23 cellular contexts compared by ENCODE assay signal in the genomic region with DNA sequence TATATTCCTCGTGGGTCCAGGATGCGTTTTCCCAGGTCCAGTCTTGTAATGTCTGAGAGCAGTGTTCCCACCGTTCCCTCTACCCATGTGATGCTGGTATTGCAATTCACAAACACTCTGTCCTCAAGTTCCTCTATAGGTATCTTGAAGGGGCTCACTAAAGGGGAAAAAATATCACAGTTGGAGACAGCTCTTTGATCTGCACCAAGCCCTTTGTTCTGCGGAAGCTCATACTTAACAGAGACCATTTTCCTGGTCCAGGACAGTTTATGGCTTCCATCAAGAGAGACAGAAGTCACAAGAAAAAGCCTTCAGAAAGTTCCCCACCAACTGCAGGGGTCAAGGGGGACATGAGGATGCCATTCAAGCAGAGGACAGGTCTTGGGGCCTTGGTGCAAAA. TPM values are rescaled to one million over a fixed set of nuclear protein-coding genes. Genes with fewer than 3 reads are reported as not detected.
A peak's percentile ranks its signal among the peaks of the same experiment; 100 is the strongest.
DNase-seq lines count a peak whose midpoint lies in the region; ATAC-seq and TF ChIP-seq lines count a peak whose summit lies in the region.
"Had no signal": no experiment of that assay in that cellular context is flagged by ENCODE, and none has a peak within 500 bp of the region (broad histone marks: within the 10 kb centered on the region; RNA-seq: fewer than 3 reads in every experiment).

No MANE protein-coding gene starts in this region.

- 68 to 83% (median 79%) methylated on average over 4 of the region's 4 CpGs for WGBS in spleen, 5 donors
- WGBS in body of pancreas, 2 donors: 70 to 77% methylated on average over 4 of the region's 4 CpGs

- H3K36me3 Mint-ChIP-seq in activated naive CD4-positive, alpha-beta T cell treated with anti-CD3 and anti-CD28 coated beads for 36 hours (ENCODE audit: low read depth): peaks cover 54% of the 10 kb centered on the region
- H3K36me3 Mint-ChIP-seq in T-helper 2 cell treated with Interferon-gamma antibody and Interleukin-4, amounts not matched to agents 5 μg/mL and 100 μg/mL, for 36 hours (ENCODE audit: low read depth): peaks cover 56% of the 10 kb centered on the region
- H3K36me3 Mint-ChIP-seq in central memory CD8-positive, alpha-beta T cell (ENCODE audit: insufficient read depth): peaks cover 50% of the 10 kb centered on the region

- H3K9me3 ChIP-seq in spleen: no peaks in the 10 kb centered on the region
- H3K9me3 ChIP-seq in body of pancreas: no peaks in the 10 kb centered on the region
- H3K9me3 ChIP-seq: sigmoid colon, SJCRH30 had no signal

- peak overlapping the region; percentile 81 for H3K4me3 Mint-ChIP-seq in activated naive CD4-positive, alpha-beta T cell treated with anti-CD3 and anti-CD28 coated beads for 36 hours
- H3K4me3 Mint-ChIP-seq in T-helper 2 cell treated with Interferon-gamma antibody and Interleukin-4, amounts not matched to agents 5 μg/mL and 100 μg/mL, for 36 hours: peak overlapping the region; percentile 93
- H3K4me3 Mint-ChIP-seq in central memory CD8-positive, alpha-beta T cell: peak overlapping the region; percentile 89
- H3K4me3 Mint-ChIP-seq: H9 had no signal

- no peaks in the 10 kb centered on the region for H3K36me3 ChIP-seq in spleen
- H3K36me3 ChIP-seq in body of pancreas (replicated peaks in 1 of 2; ENCODE audit: insufficient read depth in 1 of 2, low read depth in 2 of 2): no peaks in the 10 kb centered on the region
- H3K36me3 ChIP-seq: sigmoid colon, SJCRH30 had no signal

- H3K27me3 ChIP-seq in spleen (replicated peaks in 1 of 7) (peaks cover 0 to 14% (median 0%) of the 10 kb centered on the region in 7 donors), body of pancreas (no peaks in the 10 kb centered on the region)
- H3K27me3 ChIP-seq: SJCRH30 had no signal

- H3K4me1 ChIP-seq in spleen (peaks cover 0 to 27% (median 9%) of the 10 kb centered on the region in 6 donors), body of pancreas (no peaks in the 10 kb centered on the region)
- H3K4me1 ChIP-seq: sigmoid colon, SJCRH30 had no signal

- peaks cover 36% of the 10 kb centered on the region for H3K4me1 Mint-ChIP-seq in activated naive CD4-positive, alpha-beta T cell treated with anti-CD3 and anti-CD28 coated beads for 36 hours (ENCODE audit: low read depth)
- peaks cover 56% of the 10 kb centered on the region for H3K4me1 Mint-ChIP-seq in T-helper 2 cell treated with Interferon-gamma antibody and Interleukin-4, amounts not matched to agents 5 μg/mL and 100 μg/mL, for 36 hours (ENCODE audit: low read depth)
- peaks cover 77% of the 10 kb centered on the region for H3K4me1 Mint-ChIP-seq in central memory CD8-positive, alpha-beta T cell

- H3K27ac ChIP-seq in spleen (peak overlapping the region in 5 of 8 donors; percentile 15 to 89 (median 78)), body of pancreas (no peak overlapping the region)
- H3K27ac ChIP-seq: sigmoid colon, SJCRH30 had no signal

- TF ChIP-seq POLR2A in spleen (IDR thresholded peaks at IDR 0.05) (no peak), body of pancreas (IDR thresholded peaks at IDR 0.05) (no peak)

- peak overlapping the region; percentile 100 for H3K27ac Mint-ChIP-seq in activated naive CD4-positive, alpha-beta T cell treated with anti-CD3 and anti-CD28 coated beads for 36 hours
- peak overlapping the region; percentile 100 for H3K27ac Mint-ChIP-seq in T-helper 2 cell treated with Interferon-gamma antibody and Interleukin-4, amounts not matched to agents 5 μg/mL and 100 μg/mL, for 36 hours
- H3K27ac Mint-ChIP-seq in central memory CD8-positive, alpha-beta T cell (ENCODE audit: low read depth): peak overlapping the region; percentile 97
- H3K27ac Mint-ChIP-seq: H9, progenitor cell of endocrine pancreas had no signal

- intact Hi-C loops in activated naive CD4-positive, alpha-beta T cell treated with anti-CD3 and anti-CD28 coated beads for 36 hours (cut with micrococcal nuclease): no loop called here
- intact Hi-C loops in spleen (cut with DNase I; ENCODE audit: low total_unique reads) (no loop called here), body of pancreas (cut with DNase I) (no loop called here)

- no peak for TF ChIP-seq CTCF in spleen (IDR thresholded peaks at IDR 0.05 in 8 of 11, conservative IDR thresholded peaks at IDR 0.05 in 3 of 11)
- TF ChIP-seq CTCF in body of pancreas (IDR thresholded peaks at IDR 0.05): no peak

- H3K9me3 Mint-ChIP-seq in activated naive CD4-positive, alpha-beta T cell treated with anti-CD3 and anti-CD28 coated beads for 36 hours: no peaks in the 10 kb centered on the region
- no peaks in the 10 kb centered on the region for H3K9me3 Mint-ChIP-seq in T-helper 2 cell treated with Interferon-gamma antibody and Interleukin-4, amounts not matched to agents 5 μg/mL and 100 μg/mL, for 36 hours
- H3K9me3 Mint-ChIP-seq in central memory CD8-positive, alpha-beta T cell: no peaks in the 10 kb centered on the region
- H3K9me3 Mint-ChIP-seq: H9 had no signal

- ATAC-seq in central memory CD8-positive, alpha-beta T cell (replicated peaks; ENCODE audit: extremely low read depth, poor library complexity, severe bottlenecking): no peak
- no peak for ATAC-seq in body of pancreas
- ATAC-seq in HG02885 (IDR thresholded peaks at IDR 0.05; ENCODE audit: poor library complexity, unreplicated experiment): no peak
- ATAC-seq in HG02870 (IDR thresholded peaks at IDR 0.05; ENCODE audit: unreplicated experiment): no peak

- no peak for DNase-seq in activated naive CD4-positive, alpha-beta T cell treated with anti-CD3 and anti-CD28 coated beads for 36 hours
- DNase-seq in activated naive CD4-positive, alpha-beta T cell treated with anti-CD3 and anti-CD28 coated beads, Interleukin-2, amount 50 U/mL, for 16 hours: no peak
- DNase-seq in T-helper 2 cell treated with Interferon-gamma antibody and Interleukin-4, amounts not matched to agents 5 μg/mL and 100 μg/mL, for 36 hours (ENCODE audit: low spot score): no peak
- no peak for DNase-seq in central memory CD8-positive, alpha-beta T cell (ENCODE audit: low spot score in 2 of 2)
- no peak for DNase-seq in spleen
- DNase-seq in body of pancreas: no peak
- DNase-seq: anterior cingulate cortex; C1 segment of cervical spinal cord; DMS 273 treated with DMSO at 0.1 percent for 48 hours; foreskin fibroblast; H9; KBM-7; midbrain; NCI-H1436 treated with DMSO at 0.1 percent for 48 hours; NCI-H510A; NK-92 treated with Interleukin-12 subunit alpha and Interleukin-12 subunit beta, amount 100 ng/mL, for 24 hours; sigmoid colon; SJCRH30 had no signal

- H3K27me3 Mint-ChIP-seq in activated naive CD4-positive, alpha-beta T cell treated with anti-CD3 and anti-CD28 coated beads for 36 hours (ENCODE audit: low read depth): no peaks in the 10 kb centered on the region
- no peaks in the 10 kb centered on the region for H3K27me3 Mint-ChIP-seq in T-helper 2 cell treated with Interferon-gamma antibody and Interleukin-4, amounts not matched to agents 5 μg/mL and 100 μg/mL, for 36 hours (ENCODE audit: low read depth)
- H3K27me3 Mint-ChIP-seq in central memory CD8-positive, alpha-beta T cell: no peaks in the 10 kb centered on the region

- CTCF ChIA-PET in activated naive CD4-positive, alpha-beta T cell treated with anti-CD3 and anti-CD28 coated beads for 36 hours (lab: Charles Lee): interaction anchor here (0.9 to 9.3 kb wide), 4 partner anchors 13 to 45 kb away, joined by 3 to 110 read pairs (median 9); partner anchors contain the start of genes CD3E and UBE4A

- peak overlapping the region in 6 of 8 donors; percentile 35 to 67 (median 39) for H3K4me3 ChIP-seq in spleen
- no peak overlapping the region for H3K4me3 ChIP-seq in body of pancreas
- H3K4me3 ChIP-seq: sigmoid colon, SJCRH30 had no signal

RNA-seq across cellular contexts. Expression of gene CD3D, which starts 2.1 kb away (rescaled TPM):
- 100 to 1,000 TPM; 259 to 285 TPM for total RNA-seq in activated naive CD4-positive, alpha-beta T cell treated with anti-CD3 and anti-CD28 coated beads for 36 hours
- total RNA-seq in spleen: 10 to 100 TPM; 27.3 to 70.0 (median 43.0) TPM
- 10 to 100 TPM; 28.6 to 70.7 (median 31.7) TPM for polyA plus RNA-seq in spleen
- 1 to 10 TPM in 1 of 2 donors, not detected in 1; 1.6 TPM for total RNA-seq in body of pancreas
- total RNA-seq: epithelial cell of proximal tubule, H9, progenitor cell of endocrine pancreas, SJCRH30, temporal lobe had no signal

RNA-seq across cellular contexts. Expression of gene CD3G, which starts 3.7 kb away (rescaled TPM):
- total RNA-seq in activated naive CD4-positive, alpha-beta T cell treated with anti-CD3 and anti-CD28 coated beads for 36 hours: 100 to 1,000 TPM; 103 to 106 TPM
- total RNA-seq in spleen (10 to 100 TPM; 15.7 to 30.5 (median 20.2) TPM), body of pancreas (not detected)
- polyA plus RNA-seq in spleen: 1 to 10 TPM; 1.4 to 3.9 (median 3.5) TPM
- total RNA-seq: epithelial cell of proximal tubule, H9, progenitor cell of endocrine pancreas, SJCRH30 had no signal

RNA-seq across cellular contexts. Expression of gene UBE4A, which starts 19.0 kb away (rescaled TPM):
- total RNA-seq in activated naive CD4-positive, alpha-beta T cell treated with anti-CD3 and anti-CD28 coated beads for 36 hours: 10 to 100 TPM; 35.3 to 35.7 TPM
- total RNA-seq in spleen: 10 to 100 TPM; 31.8 to 55.6 (median 42.8) TPM
- 10 to 100 TPM; 13.0 to 17.8 (median 13.6) TPM for polyA plus RNA-seq in spleen
- 10 to 100 TPM; 29.6 to 31.3 TPM for total RNA-seq in body of pancreas

RNA-seq across cellular contexts. Expression of gene CD3E, which starts 35.9 kb away (rescaled TPM):
- 100 to 1,000 TPM; 377 to 415 TPM for total RNA-seq in activated naive CD4-positive, alpha-beta T cell treated with anti-CD3 and anti-CD28 coated beads for 36 hours
- 10 to 100 TPM; 49.1 to 89.2 (median 60.0) TPM for total RNA-seq in spleen
- polyA plus RNA-seq in spleen: 10 to 100 TPM; 20.5 to 51.4 (median 32.9) TPM
- total RNA-seq in body of pancreas: 1 to 10 TPM in 1 of 2 donors, under 1 TPM in 1; 0.99 to 3.1 TPM
- total RNA-seq: epithelial cell of proximal tubule, H9, progenitor cell of endocrine pancreas, SJCRH30, temporal lobe had no signal

Comparison
In these comparisons a context has a peak if more than half of its experiments do, and no peak if none do; other contexts are left out.
1. H3K27ac ChIP-seq: peak in spleen (5 of 8); none in body of pancreas (0 of 4).
2. H3K4me3 ChIP-seq: peak in spleen (6 of 8); none in body of pancreas (0 of 2).
3. RNA of gene CD3D, which starts 2.1 kb away (total RNA-seq): 259 to 285 TPM in activated naive CD4-positive, alpha-beta T cell treated with anti-CD3 and anti-CD28 coated beads for 36 hours and 27.3 to 70.0 TPM in spleen; 1.6 TPM in body of pancreas; every median in the first group is over 10 times any median in the second.
4. RNA of gene CD3G, which starts 3.7 kb away (total RNA-seq): 103 to 106 TPM in activated naive CD4-positive, alpha-beta T cell treated with anti-CD3 and anti-CD28 coated beads for 36 hours and 15.7 to 30.5 TPM in spleen; not detected in body of pancreas; every median in the first group is over 10 times any median in the second.
5. Peak in every context shown above with its lines, with median percentiles within 50 percentile points of each other: H3K27ac Mint-ChIP-seq and H3K4me3 Mint-ChIP-seq.